ENCODE assay signal across 22 cellular contexts in genomic region chr16:62876133-62876532, GRCh38.
A peak's percentile ranks its signal among the peaks of the same experiment; 100 is the strongest.
DNase-seq lines count a peak whose midpoint lies in the region; ATAC-seq and TF ChIP-seq lines count a peak whose summit lies in the region.
"Had no signal": no experiment of that assay in that cellular context is flagged by ENCODE, and none has a peak within 500 bp of the region (broad histone marks: within the 10 kb centered on the region; RNA-seq: fewer than 3 reads in every experiment).

No MANE protein-coding gene starts in this region.

- H3K36me3 ChIP-seq in heart left ventricle (no peaks in the 10 kb centered on the region), muscle layer of colon (ENCODE audit: insufficient read depth, low read length) (no peaks in the 10 kb centered on the region), stomach smooth muscle (ENCODE audit: control insufficient read depth in 2 of 2, insufficient read depth in 2 of 2, low read length in 2 of 2) (no peaks in the 10 kb centered on the region)
- H3K36me3 ChIP-seq: BE2C; BLaER1 treated with 17β-estradiol and CSF1 and Interleukin-3, amounts not matched to agents 10 nM and 100 nM had no signal

- H3K27me3 ChIP-seq in heart left ventricle = no peaks in the 10 kb centered on the region
- H3K27me3 ChIP-seq in muscle layer of colon (ENCODE audit: control insufficient read depth in 1 of 2, insufficient read depth in 2 of 2, low read length in 2 of 2) = no peaks in the 10 kb centered on the region
- no peaks in the 10 kb centered on the region for H3K27me3 ChIP-seq in stomach smooth muscle (ENCODE audit: control insufficient read depth in 1 of 2, insufficient read depth in 2 of 2, low read length in 2 of 2)
- H3K27me3 ChIP-seq: BE2C; BLaER1 treated with 17β-estradiol and CSF1 and Interleukin-3, amounts not matched to agents 10 nM and 100 nM had no signal

- peak overlapping the region in 1 of 12 donors; percentile 51 for H3K27ac ChIP-seq in heart left ventricle
- H3K27ac ChIP-seq in muscle layer of colon (ENCODE audit: low read depth, low read length) = peak overlapping the region; percentile 67
- peak overlapping the region; percentile 80 for H3K27ac ChIP-seq in stomach smooth muscle (ENCODE audit: low read length)
- H3K27ac ChIP-seq: A549; BLaER1 treated with 17β-estradiol and CSF1 and Interleukin-3, amounts not matched to agents 10 nM and 100 nM; GM23248 had no signal

- WGBS in heart left ventricle, 4 donors = 51 to 82% (median 63%) methylated on average over 1 of the region's 1 CpG

- no peak for TF ChIP-seq POLR2A in heart left ventricle (IDR thresholded peaks at IDR 0.05)

- intact Hi-C loops in heart left ventricle (cut with DNase I) = no loop called here
- intact Hi-C loops in Right ventricle myocardium inferior (cut with DNase I) = no loop called here

- H3K9me3 ChIP-seq in heart left ventricle = peaks cover 0 to 3% (median 0%) of the 10 kb centered on the region in 12 donors
- no peaks in the 10 kb centered on the region for H3K9me3 ChIP-seq in muscle layer of colon (ENCODE audit: low read length)
- H3K9me3 ChIP-seq in stomach smooth muscle (ENCODE audit: control insufficient read depth in 2 of 2, low read length in 2 of 2) = no peaks in the 10 kb centered on the region
- H3K9me3 ChIP-seq: A549, BE2C had no signal

- H3K4me1 ChIP-seq in heart left ventricle = no peaks in the 10 kb centered on the region
- H3K4me1 ChIP-seq in muscle layer of colon (ENCODE audit: insufficient read depth, low read length) = peaks cover 23% of the 10 kb centered on the region
- H3K4me1 ChIP-seq in stomach smooth muscle (ENCODE audit: control insufficient read depth, insufficient read depth, low read length) = peaks cover 8% of the 10 kb centered on the region
- H3K4me1 ChIP-seq: A549; BLaER1 treated with 17β-estradiol and CSF1 and Interleukin-3, amounts not matched to agents 10 nM and 100 nM had no signal

- H3K4me3 ChIP-seq in heart left ventricle = no peak overlapping the region
- no peak overlapping the region for H3K4me3 ChIP-seq in muscle layer of colon (ENCODE audit: low read depth in 1 of 2, low read length in 2 of 2)
- no peak overlapping the region for H3K4me3 ChIP-seq in stomach smooth muscle (ENCODE audit: low read length in 2 of 2)
- H3K4me3 ChIP-seq: A549; BLaER1 treated with 17β-estradiol and CSF1 and Interleukin-3, amounts not matched to agents 10 nM and 100 nM; GM12878; GM23248 had no signal

- DNase-seq in heart left ventricle (no peak), Right ventricle myocardium inferior (ENCODE audit: missing footprints) (no peak), midbrain (lab: John Stamatoyannopoulos, UW) (no peak)
- DNase-seq: 8988T; ACHN; AML-193; BE2C; CD4-positive, alpha-beta T cell; CD8-positive, alpha-beta memory T cell; DMS 273 treated with DMSO at 0.1 percent for 48 hours; DMS79; EL; GDM1; GM23248; H7; HCEC 1CT had no signal

- TF ChIP-seq CTCF in heart left ventricle (IDR thresholded peaks at IDR 0.05) = no peak

- H3K9ac ChIP-seq in muscle layer of colon (ENCODE audit: low read length) (no peak overlapping the region), stomach smooth muscle (ENCODE audit: low read length in 2 of 2) (no peak overlapping the region)
- H3K9ac ChIP-seq: BLaER1 treated with 17β-estradiol and CSF1 and Interleukin-3, amounts not matched to agents 10 nM and 100 nM; GM23248 had no signal

- ATAC-seq in heart left ventricle (peak; percentile 50 to 77 (median 66)), Right ventricle myocardium inferior (no peak), HG02798 (IDR thresholded peaks at IDR 0.05; ENCODE audit: poor library complexity, unreplicated experiment) (no peak)
- ATAC-seq: A549, GM12878 had no signal

Comparison
In these comparisons a context has a peak if more than half of its experiments do, and no peak if none do; other contexts are left out.
1. ATAC-seq: peak in heart left ventricle (4 of 4); none in Right ventricle myocardium inferior (single experiment) and HG02798 (single experiment).